In the genomic region with DNA sequence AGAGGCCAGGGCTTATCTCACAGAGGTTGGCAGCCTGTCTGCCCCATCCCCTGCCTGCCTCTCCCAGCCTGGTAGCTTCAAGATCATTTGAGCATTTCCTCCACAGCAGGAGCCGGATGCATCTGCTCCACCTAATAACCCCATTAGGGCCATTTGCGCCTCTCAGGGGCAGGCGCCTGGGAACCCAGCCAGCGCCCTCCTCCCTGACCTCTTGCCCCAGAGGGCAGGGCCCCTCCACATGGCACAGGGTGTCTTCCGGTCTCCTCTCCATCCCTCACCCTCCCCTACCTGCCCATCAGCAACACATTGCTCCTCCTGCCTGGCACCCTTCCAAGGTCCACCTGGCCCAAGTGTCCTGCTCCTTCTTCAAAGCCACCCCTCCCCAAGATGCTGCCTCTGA, we compare ENCODE assay signal across 12 cellular contexts. TPM values are rescaled to one million over a fixed set of nuclear protein-coding genes. Genes with fewer than 3 reads are reported as not detected.
DNase-seq lines count a peak whose midpoint lies in the region; ATAC-seq, FAIRE-seq and TF ChIP-seq lines count a peak whose summit lies in the region.
"Not testable (repeated sequence)": the region's sequence is repeated elsewhere in the genome, so short reads cannot be mapped to it uniquely, and the experiment has no call there.
"Had no signal": no experiment of that assay in that cellular context is flagged by ENCODE, and none has a peak within 500 bp of the region (broad histone marks: within the 10 kb centered on the region; RNA-seq: fewer than 3 reads in every experiment).

No MANE protein-coding gene starts in this region.

- H3K27ac Mint-ChIP-seq in Caco-2 (ENCODE audit: unreplicated experiment) = not testable (repeated sequence)

- not testable (repeated sequence) for H3K9me3 ChIP-seq in Caco-2; K562 (replicated peaks; ENCODE audit: control insufficient read depth, insufficient read depth, low read depth, low read length); right cardiac atrium (ENCODE audit: control insufficient read depth, low read length); right lobe of liver

- H3K4me1 Mint-ChIP-seq in Caco-2 (ENCODE audit: low read depth, unreplicated experiment) = not testable (repeated sequence)

- not testable (repeated sequence) for H3K4me2 ChIP-seq in K562 (ENCODE audit: insufficient read depth, low read length)

- H3K9ac ChIP-seq in K562 (ENCODE audit: insufficient read depth in 1 of 2, low read depth in 2 of 2, low read length in 2 of 2) = not testable (repeated sequence)

- TF ChIP-seq RAD21 in K562 (CRISPR knock-in tag; conservative IDR thresholded peaks at IDR 0.05 in 1 of 2, IDR thresholded peaks at IDR 0.05 in 1 of 2) = not testable (repeated sequence)

- not testable (repeated sequence) for H3K36me3 ChIP-seq in Caco-2 (ENCODE audit: control insufficient read depth, insufficient read depth, low read length); K562 (ENCODE audit: control insufficient read depth, insufficient read depth, low read length); right lobe of liver

- intact Hi-C loops in Caco-2 (cut with micrococcal nuclease; ENCODE audit: unreplicated experiment); K562 (cut with micrococcal nuclease); Right ventricle myocardium superior (cut with DNase I); right cardiac atrium (cut with DNase I); right lobe of liver (cut with DNase I); sciatic nerve (cut with DNase I): not testable (repeated sequence)

- TSS peak; percentile 36 for BruUV-seq in Caco-2 (replicated peaks; lab: Mats Ljungman, UMichigan)
- TSS peak; percentile 52 for BruUV-seq in K562 (replicated peaks; lab: Mats Ljungman, UMichigan)

- not testable (repeated sequence) for TF ChIP-seq EP300 in K562 (IDR thresholded peaks at IDR 0.05; ENCODE audit: low read length)

- H3K27ac ChIP-seq in K562 (ENCODE audit: extremely low read depth, low read depth, low read length); right cardiac atrium (ENCODE audit: low read length); right lobe of liver: not testable (repeated sequence)

- not testable (repeated sequence) for H3K4me1 ChIP-seq in Caco-2; K562 (replicated peaks in 1 of 2; ENCODE audit: control insufficient read depth in 2 of 2, insufficient read depth in 2 of 2, low read length in 2 of 2); right cardiac atrium (ENCODE audit: control insufficient read depth, insufficient read depth, low read length); right lobe of liver

- H3K9me3 Mint-ChIP-seq in Caco-2 (ENCODE audit: unreplicated experiment) = not testable (repeated sequence)

- DNase-seq in Caco-2; K562 (ENCODE audit: extremely low read depth in 1 of 4, low spot score in 3 of 4); Right ventricle myocardium superior; right cardiac atrium; right lobe of liver; sciatic nerve (ENCODE audit: low spot score): not testable (repeated sequence)

- H3K27me3 Mint-ChIP-seq in Caco-2 (ENCODE audit: insufficient read depth, unreplicated experiment) = not testable (repeated sequence)

- TF ChIP-seq CTCF in Caco-2 (IDR thresholded peaks at IDR 0.05; ENCODE audit: insufficient read depth in 1 of 2, low read depth in 1 of 2, low read length in 1 of 2, severe bottlenecking in 1 of 2, unreplicated experiment in 1 of 2); K562 (IDR thresholded peaks at IDR 0.05 in 2 of 3, conservative IDR thresholded peaks at IDR 0.05 in 1 of 3; ENCODE audit: insufficient read depth in 2 of 3, low read depth in 1 of 3, low read length in 3 of 3); right lobe of liver (IDR thresholded peaks at IDR 0.05): not testable (repeated sequence)

- H4K20me1 ChIP-seq in K562 (replicated peaks; ENCODE audit: control insufficient read depth, insufficient read depth, low read length) = not testable (repeated sequence)

- CTCF ChIA-PET in Caco-2 (lab: Charles Lee); K562 (lab: Yijun Ruan, JAX; ENCODE audit: low intra/inter-chr PET ratio): not testable (repeated sequence)

- in situ Hi-C loops in K562 (cut with MboI) = not testable (repeated sequence)

- H3K27me3 ChIP-seq in Caco-2 (replicated peaks; ENCODE audit: control insufficient read depth, insufficient read depth, low read length); K562 (ENCODE audit: control insufficient read depth in 2 of 2, insufficient read depth in 2 of 2, low read length in 2 of 2); right cardiac atrium (ENCODE audit: control insufficient read depth, insufficient read depth); right lobe of liver: not testable (repeated sequence)

- WGBS in K562 (ENCODE audit: insufficient coverage, low coverage, missing lambda C conversion rate) = no CpG with 5 or more reads among the region's 5 CpGs
- WGBS in right cardiac atrium = 100% methylated on average over 3 of the region's 5 CpGs
- WGBS in right lobe of liver (ENCODE audit: insufficient coverage, low coverage, low lambda C conversion rate, missing lambda C conversion rate) = no CpG with 5 or more reads among the region's 5 CpGs

- H3K79me2 ChIP-seq in K562 (ENCODE audit: control insufficient read depth, insufficient read depth, low read length) = not testable (repeated sequence)

- H3K4me3 ChIP-seq in Caco-2 (ENCODE audit: low read depth, low read length); K562; right cardiac atrium (ENCODE audit: low read length); right lobe of liver: not testable (repeated sequence)

- H3K36me3 Mint-ChIP-seq in Caco-2 (ENCODE audit: insufficient read depth, unreplicated experiment) = not testable (repeated sequence)

- not testable (repeated sequence) for H3K4me3 Mint-ChIP-seq in Caco-2 (ENCODE audit: unreplicated experiment)

- H2AFZ ChIP-seq in K562 (ENCODE audit: low read depth, low read length) = not testable (repeated sequence)

- POLR2A ChIA-PET in Caco-2 (lab: Charles Lee); K562 (lab: Yijun Ruan, JAX): not testable (repeated sequence)

- not testable (repeated sequence) for FAIRE-seq in K562 (lab: Jason Lieb, UNC)

- not testable (repeated sequence) for H3K9me1 ChIP-seq in K562 (ENCODE audit: control insufficient read depth, insufficient read depth, low read length)

- ATAC-seq in K562 = not testable (repeated sequence)
- ATAC-seq in Right ventricle myocardium superior (ENCODE audit: poor library complexity) (peak; percentile 6), right cardiac atrium (peak; percentile 2 to 7), right lobe of liver (peak; percentile 36 to 79 (median 56)), sciatic nerve (peak; percentile 12)

- TF ChIP-seq POLR2A in K562 (conservative IDR thresholded peaks at IDR 0.05); right lobe of liver (IDR thresholded peaks at IDR 0.05): not testable (repeated sequence)

RNA-seq across cellular contexts. Expression of a gene that starts 7.2 kb away (rescaled TPM):
- 9.9 and 13.7 TPM in 2 replicates for total RNA-seq in Caco-2 (2022)
- total RNA-seq in K562 (2011; cell fraction: chromatin; rRNA removed; ENCODE audit: low replicate concordance) = 81.0 and 155 TPM in 2 replicates
- 96.3 and 106 TPM in 2 replicates for total RNA-seq in K562 (2011; cell fraction: nucleolus; rRNA removed)
- 109 and 126 TPM in 2 replicates for total RNA-seq in K562 (2011; cell fraction: nucleoplasm; rRNA removed)
- 14.0 and 23.2 TPM in 2 replicates for total RNA-seq in K562 (2014; rRNA removed)
- total RNA-seq in K562 (2014; rRNA removed; fragmentation: Illumina TruSeq; extraction: Trizol) = 9.9 and 13.1 TPM in 2 replicates
- 21.7 and 23.5 TPM in 2 replicates for total RNA-seq in K562 (2015; rRNA removed; fragmentation: Illumina TruSeq; extraction: Trizol)
- total RNA-seq in K562 (2021) = 18.8 and 19.3 TPM in 2 replicates
- 20.9 and 23.9 TPM in 2 replicates for polyA plus RNA-seq in K562 (2011; rRNA removed)
- 9.3 and 14.3 TPM in 2 replicates for polyA plus RNA-seq in K562 (2011; cell fraction: cytosol; rRNA removed)
- polyA plus RNA-seq in K562 (2011; cell fraction: nucleus; rRNA removed) = 77.1 and 146 TPM in 2 replicates
- 15.2 and 55.9 TPM in 2 replicates for polyA plus RNA-seq in K562 (2012)
- polyA plus RNA-seq in K562 (2014; fragmentation: Illumina TruSeq; extraction: Trizol) = 15.6 and 20.9 TPM in 2 replicates
- 1 to 10 TPM; 3.9 to 7.5 TPM for polyA plus RNA-seq in K562 (2014; fragmentation: Nextera tagmentation; extraction: Ambion mirVana)
- polyA plus RNA-seq in K562 (2014; rRNA removed) = 27.8 and 36.3 TPM in 2 replicates
- 3.0 TPM in 1 of 2 replicates, not detected in the other for polyA minus RNA-seq in K562 (2011; rRNA and poly(A)+ RNA removed)
- 9.5 and 15.5 TPM in 2 replicates for polyA minus RNA-seq in K562 (2011; cell fraction: cytosol; rRNA and poly(A)+ RNA removed)
- polyA minus RNA-seq in K562 (2011; cell fraction: nucleus; rRNA and poly(A)+ RNA removed) = 8.4 and 15.1 TPM in 2 replicates
- 12.2 TPM for total RNA-seq in Right ventricle myocardium superior
- 10 to 100 TPM in 2 of 4 donors, 1 to 10 TPM in 2; 5.1 to 22.6 (median 9.9) TPM for total RNA-seq in right cardiac atrium
- 24.2 TPM for polyA plus RNA-seq in right cardiac atrium
- 10 to 100 TPM in 2 of 6 experiments, 1 to 10 TPM in 4; 6.2 to 12.4 (median 8.8) TPM for total RNA-seq in right lobe of liver
- total RNA-seq in sciatic nerve = 23.0 TPM

RNA-seq across cellular contexts. Expression of a gene that starts 14.8 kb away (rescaled TPM):
- total RNA-seq in Caco-2 (2022) (not detected in 2 replicates), K562 (2014; rRNA removed) (not detected in 2 replicates), K562 (2014; rRNA removed; fragmentation: Illumina TruSeq; extraction: Trizol) (not detected in 2 replicates), K562 (2015; rRNA removed; fragmentation: Illumina TruSeq; extraction: Trizol) (not detected in 2 replicates), K562 (2021) (not detected in 2 replicates), Right ventricle myocardium superior (not detected), right cardiac atrium (not detected), right lobe of liver (not detected), sciatic nerve (not detected)
- total RNA-seq in K562 (2011; cell fraction: chromatin; rRNA removed; ENCODE audit: low replicate concordance) = not detected in 2 replicates
- not detected in 2 replicates for total RNA-seq in K562 (2011; cell fraction: nucleolus; rRNA removed)
- not detected in 2 replicates for total RNA-seq in K562 (2011; cell fraction: nucleoplasm; rRNA removed)
- polyA plus RNA-seq in K562 (2011; rRNA removed) (not detected in 2 replicates), K562 (2014; fragmentation: Illumina TruSeq; extraction: Trizol) (not detected in 2 replicates), K562 (2014; fragmentation: Nextera tagmentation; extraction: Ambion mirVana) (not detected), K562 (2014; rRNA removed) (not detected in 2 replicates), right cardiac atrium (not detected)
- not detected in 2 replicates for polyA plus RNA-seq in K562 (2011; cell fraction: cytosol; rRNA removed)
- not detected in 2 replicates for polyA plus RNA-seq in K562 (2011; cell fraction: nucleus; rRNA removed)
- 0.44 and 0.83 TPM in 2 replicates for polyA plus RNA-seq in K562 (2012)
- polyA minus RNA-seq in K562 (2011; rRNA and poly(A)+ RNA removed) = not detected in 2 replicates
- polyA minus RNA-seq in K562 (2011; cell fraction: cytosol; rRNA and poly(A)+ RNA removed) = not detected in 2 replicates
- not detected in 2 replicates for polyA minus RNA-seq in K562 (2011; cell fraction: nucleus; rRNA and poly(A)+ RNA removed)
- total RNA-seq: CD4-positive, alpha-beta T cell; Daoy; GM23338; HT-29 had no signal
- polyA plus RNA-seq: A549, BJ had no signal

RNA-seq across cellular contexts. Expression of a gene that starts 18.8 kb away (rescaled TPM):
- total RNA-seq in Caco-2 (2022) = 6.1 and 7.2 TPM in 2 replicates
- 42.6 and 152 TPM in 2 replicates for total RNA-seq in K562 (2011; cell fraction: chromatin; rRNA removed; ENCODE audit: low replicate concordance)
- 83.8 and 91.7 TPM in 2 replicates for total RNA-seq in K562 (2011; cell fraction: nucleolus; rRNA removed)
- total RNA-seq in K562 (2011; cell fraction: nucleoplasm; rRNA removed) = 49.6 and 54.0 TPM in 2 replicates
- total RNA-seq in K562 (2014; rRNA removed) = 4.6 and 5.8 TPM in 2 replicates
- total RNA-seq in K562 (2014; rRNA removed; fragmentation: Illumina TruSeq; extraction: Trizol) = 0.99 and 1.4 TPM in 2 replicates
- total RNA-seq in K562 (2015; rRNA removed; fragmentation: Illumina TruSeq; extraction: Trizol) = 1.9 and 2.8 TPM in 2 replicates
- 7.7 and 10.9 TPM in 2 replicates for total RNA-seq in K562 (2021)
- polyA plus RNA-seq in K562 (2011; rRNA removed) = 4.8 and 7.7 TPM in 2 replicates
- polyA plus RNA-seq in K562 (2011; cell fraction: cytosol; rRNA removed) = 6.1 and 7.5 TPM in 2 replicates
- 27.4 and 60.3 TPM in 2 replicates for polyA plus RNA-seq in K562 (2011; cell fraction: nucleus; rRNA removed)
- polyA plus RNA-seq in K562 (2012) = 6.3 and 11.2 TPM in 2 replicates
- polyA plus RNA-seq in K562 (2014; fragmentation: Illumina TruSeq; extraction: Trizol) = 2.8 and 4.3 TPM in 2 replicates
- polyA plus RNA-seq in K562 (2014; fragmentation: Nextera tagmentation; extraction: Ambion mirVana) = under 1 TPM; 0.36 to 0.52 TPM
- polyA plus RNA-seq in K562 (2014; rRNA removed) = 6.1 and 8.7 TPM in 2 replicates
- polyA minus RNA-seq in K562 (2011; rRNA and poly(A)+ RNA removed) = 9.8 and 18.0 TPM in 2 replicates
- polyA minus RNA-seq in K562 (2011; cell fraction: cytosol; rRNA and poly(A)+ RNA removed) = 8.4 and 12.8 TPM in 2 replicates
- 23.4 and 27.2 TPM in 2 replicates for polyA minus RNA-seq in K562 (2011; cell fraction: nucleus; rRNA and poly(A)+ RNA removed)
- 16.6 TPM for total RNA-seq in Right ventricle myocardium superior
- 10 to 100 TPM; 10.5 to 27.2 (median 22.7) TPM for total RNA-seq in right cardiac atrium
- 14.2 TPM for polyA plus RNA-seq in right cardiac atrium
- total RNA-seq in right lobe of liver = 10 to 100 TPM in 1 of 6 experiments, 1 to 10 TPM in 5; 1.9 to 10.5 (median 7.2) TPM
- 233 TPM for total RNA-seq in sciatic nerve

RNA-seq across cellular contexts. Expression of a gene that starts 36.1 kb away (rescaled TPM):
- 12.7 and 13.7 TPM in 2 replicates for total RNA-seq in Caco-2 (2022)
- total RNA-seq in K562 (2011; cell fraction: chromatin; rRNA removed; ENCODE audit: low replicate concordance) = 149 and 150 TPM in 2 replicates
- 76.4 and 83.8 TPM in 2 replicates for total RNA-seq in K562 (2011; cell fraction: nucleolus; rRNA removed)
- total RNA-seq in K562 (2011; cell fraction: nucleoplasm; rRNA removed) = 92.4 and 120 TPM in 2 replicates
- 1.4 and 3.3 TPM in 2 replicates for total RNA-seq in K562 (2014; rRNA removed)
- 5.2 and 5.8 TPM in 2 replicates for total RNA-seq in K562 (2014; rRNA removed; fragmentation: Illumina TruSeq; extraction: Trizol)
- total RNA-seq in K562 (2015; rRNA removed; fragmentation: Illumina TruSeq; extraction: Trizol) = 5.5 and 6.3 TPM in 2 replicates
- 11.6 and 13.6 TPM in 2 replicates for total RNA-seq in K562 (2021)
- polyA plus RNA-seq in K562 (2011; rRNA removed) = 6.3 and 6.8 TPM in 2 replicates
- 1.1 and 1.9 TPM in 2 replicates for polyA plus RNA-seq in K562 (2011; cell fraction: cytosol; rRNA removed)
- polyA plus RNA-seq in K562 (2011; cell fraction: nucleus; rRNA removed) = 15.4 and 25.3 TPM in 2 replicates
- 2.4 and 2.6 TPM in 2 replicates for polyA plus RNA-seq in K562 (2012)
- 1.9 and 2.3 TPM in 2 replicates for polyA plus RNA-seq in K562 (2014; fragmentation: Illumina TruSeq; extraction: Trizol)
- polyA plus RNA-seq in K562 (2014; fragmentation: Nextera tagmentation; extraction: Ambion mirVana) = 1 to 10 TPM in 1 of 2 experiments, under 1 TPM in 1; 0.80 to 1.5 TPM
- 6.1 and 6.7 TPM in 2 replicates for polyA plus RNA-seq in K562 (2014; rRNA removed)
- 7.2 and 9.3 TPM in 2 replicates for polyA minus RNA-seq in K562 (2011; rRNA and poly(A)+ RNA removed)
- 1.7 and 3.8 TPM in 2 replicates for polyA minus RNA-seq in K562 (2011; cell fraction: cytosol; rRNA and poly(A)+ RNA removed)
- 6.3 and 7.7 TPM in 2 replicates for polyA minus RNA-seq in K562 (2011; cell fraction: nucleus; rRNA and poly(A)+ RNA removed)
- 1.7 TPM for total RNA-seq in Right ventricle myocardium superior
- total RNA-seq in right cardiac atrium = 1 to 10 TPM; 3.5 to 5.1 (median 4.1) TPM
- 2.8 TPM for polyA plus RNA-seq in right cardiac atrium
- 1 to 10 TPM in 4 of 6 experiments, under 1 TPM in 2; 0.25 to 9.5 (median 5.2) TPM for total RNA-seq in right lobe of liver
- total RNA-seq in sciatic nerve = 20.6 TPM
